ENCODE assay signal across 1 cellular context in genomic region chr17:60526726-60527125, GRCh38.
TF ChIP-seq lines count a peak whose summit lies in the region.

No MANE protein-coding gene starts in this region.

TF ChIP-seq in neural cell, 6 proteins besides CTCF, POLR2A, EP300 and RAD21 (continued from another document):
- no peak for TF ChIP-seq EZH2 (IDR thresholded peaks at IDR 0.05; ENCODE audit: borderline replicate concordance, insufficient read depth, low read length, poor library complexity, severe bottlenecking)
- no peak for TF ChIP-seq SMC3 (conservative IDR thresholded peaks at IDR 0.05; ENCODE audit: poor library complexity)
- TF ChIP-seq MXI1 (conservative IDR thresholded peaks at IDR 0.05; ENCODE audit: poor library complexity, severe bottlenecking), result no peak
